In the genomic region with DNA sequence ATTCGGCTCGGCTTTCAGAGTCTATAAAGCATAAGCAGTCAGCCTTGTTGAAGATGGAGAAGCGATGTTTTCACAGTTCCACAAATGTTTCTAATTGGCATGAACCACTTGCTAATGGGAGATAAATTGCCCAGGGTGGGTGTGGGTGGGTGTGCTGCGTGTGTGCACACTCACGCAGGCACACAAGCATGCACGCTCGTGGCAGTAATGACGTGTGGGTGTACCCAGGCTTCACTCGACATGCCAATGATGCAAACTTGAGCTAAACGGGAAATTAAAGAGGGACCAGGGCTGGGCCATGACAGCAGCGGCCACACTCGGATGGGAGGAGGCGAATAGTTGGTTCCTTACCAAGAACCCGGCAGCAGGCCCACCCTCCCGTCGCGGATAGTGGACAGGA, we compare ENCODE assay signal across 8 cellular contexts.
"Had no signal": no experiment of that assay in that cellular context is flagged by ENCODE, and none has a peak within 500 bp of the region (broad histone marks: within the 10 kb centered on the region; RNA-seq: fewer than 3 reads in every experiment).

No MANE protein-coding gene starts in this region.

- H3K9me3 Mint-ChIP-seq: IgD-negative memory B cell had no signal

- H3K4me1 ChIP-seq: HAP-1 had no signal

- H3K27ac Mint-ChIP-seq: IgD-negative memory B cell had no signal

- H3K4me3 ChIP-seq: GM23248, HAP-1 had no signal

- H3K27ac ChIP-seq: HL-60 had no signal

- H3K36me3 Mint-ChIP-seq: IgD-negative memory B cell had no signal

- H3K9ac ChIP-seq: GM23248 had no signal

- H3K4me1 Mint-ChIP-seq: IgD-negative memory B cell had no signal

- H3K36me3 ChIP-seq: HAP-1 had no signal

- DNase-seq: GM23248, GOT3, H7 had no signal

- H3K9me3 ChIP-seq: HAP-1 had no signal

- ATAC-seq: HCT116, HepG2 had no signal

- H2AFZ ChIP-seq: GM23248 had no signal
